In genomic region chr15:22226034-22226790, GRCh38 we compare ENCODE assay signal across 21 cellular contexts.
"Had no signal": no experiment of that assay in that cellular context is flagged by ENCODE, and none has a peak within 500 bp of the region (broad histone marks: within the 10 kb centered on the region; RNA-seq: fewer than 3 reads in every experiment).

No MANE protein-coding gene starts in this region.

- H3K27ac Mint-ChIP-seq: activated naive CD4-positive, alpha-beta T cell treated with anti-CD3 and anti-CD28 coated beads for 36 hours; endodermal cell; memory B cell had no signal

- DNase-seq: activated CD4-positive, alpha-beta T cell treated with anti-CD3 and anti-CD28 coated beads for 4 hours; activated CD8-positive, alpha-beta T cell treated with anti-CD3 and anti-CD28 coated beads, Interleukin-2, amount 10 ng/mL, durations not matched to agents 7 days and 5 days; activated naive CD4-positive, alpha-beta T cell treated with anti-CD3 and anti-CD28 coated beads for 36 hours; brain microvascular endothelial cell; central memory CD4-positive, alpha-beta T cell; endodermal cell; foreskin keratinocyte; hypothalamus; left ventricle myocardium inferior; mucosa of descending colon; naive B cell; stimulated activated CD4-positive, alpha-beta T cell treated with anti-CD3 and anti-CD28 coated beads, Interleukin-12 subunit alpha, Interleukin-12 subunit beta, amount 100 ng/mL, for 4 hours; stimulated activated CD4-positive, alpha-beta T cell treated with anti-CD3 and anti-CD28 coated beads, Interleukin-1b, Interleukin-23, amount 100 ng/mL, for 48 hours; stimulated activated naive CD4-positive, alpha-beta T cell treated with Interleukin-2 at 50 U/mL for 16 hours; substantia nigra; transverse colon; WERI-Rb-1 had no signal

- H3K27ac ChIP-seq: brain microvascular endothelial cell, dorsolateral prefrontal cortex, epithelial cell of prostate, foreskin keratinocyte, left ventricle myocardium inferior, SK-N-MC, transverse colon, WERI-Rb-1 had no signal

- H3K9me3 Mint-ChIP-seq: activated naive CD4-positive, alpha-beta T cell treated with anti-CD3 and anti-CD28 coated beads for 36 hours; memory B cell; naive B cell had no signal

- H3K36me3 ChIP-seq: brain microvascular endothelial cell, left ventricle myocardium inferior, transverse colon, WERI-Rb-1 had no signal

- H3K4me1 Mint-ChIP-seq: endodermal cell, memory B cell had no signal

- H3K27me3 ChIP-seq: brain microvascular endothelial cell, foreskin keratinocyte, transverse colon had no signal

- H3K4me3 Mint-ChIP-seq: activated CD8-positive, alpha-beta T cell treated with anti-CD3 and anti-CD28 coated beads, Interleukin-2, amount 10 ng/mL, durations not matched to agents 7 days and 5 days; activated naive CD4-positive, alpha-beta T cell treated with anti-CD3 and anti-CD28 coated beads for 36 hours; endodermal cell; memory B cell; naive B cell had no signal

- H3K4me3 ChIP-seq: dorsolateral prefrontal cortex, left ventricle myocardium inferior, mucosa of descending colon, SK-N-MC, transverse colon had no signal

- ATAC-seq: activated CD8-positive, alpha-beta T cell treated with anti-CD3 and anti-CD28 coated beads, Interleukin-2, amount 10 ng/mL, durations not matched to agents 7 days and 5 days; foreskin keratinocyte; mucosa of descending colon had no signal

- H3K36me3 Mint-ChIP-seq: memory B cell, naive B cell had no signal

- H3K9me3 ChIP-seq: left ventricle myocardium inferior, transverse colon had no signal

- H3K4me1 ChIP-seq: foreskin keratinocyte, left ventricle myocardium inferior, transverse colon had no signal
